Comparison of ENCODE assay signal across 1 cellular context in the genomic region with DNA sequence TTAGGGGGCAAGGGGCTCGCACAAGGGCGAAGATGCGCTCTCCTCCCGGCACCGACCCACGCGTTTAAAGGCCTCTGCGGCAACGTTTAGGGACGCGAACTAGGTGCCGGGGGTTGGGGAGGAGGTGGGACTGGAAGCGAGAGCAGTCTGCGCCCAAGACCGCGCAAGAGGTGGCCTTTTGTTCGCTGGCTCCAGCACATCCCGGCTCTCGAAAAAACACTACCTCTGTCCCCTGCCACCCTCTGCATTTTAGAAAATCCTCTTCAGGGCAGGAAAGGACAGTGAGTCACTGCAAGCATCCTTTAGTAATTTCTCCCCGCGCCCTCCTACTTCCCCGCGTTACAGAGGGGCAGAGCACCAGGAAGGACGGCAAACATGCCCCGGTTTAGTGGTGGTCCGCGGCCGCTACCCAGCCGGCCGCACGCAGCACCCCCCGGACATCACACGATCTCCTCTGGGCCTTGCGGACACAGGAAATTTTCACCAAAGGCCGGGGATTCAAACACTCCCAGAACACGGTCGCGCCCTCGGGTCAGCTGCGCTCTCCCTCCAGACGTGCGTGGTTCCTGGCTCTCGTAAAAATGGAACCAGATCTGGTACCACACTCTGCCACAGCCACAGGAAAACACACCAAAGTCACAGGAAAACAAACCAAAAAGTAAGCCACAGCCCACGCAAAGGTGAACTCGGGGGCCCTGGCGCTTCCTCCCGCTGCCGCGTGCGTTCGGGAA.
TF ChIP-seq lines count a peak whose summit lies in the region.

No MANE protein-coding gene starts in this region.

TF ChIP-seq in endothelial cell of umbilical vein, 7 proteins besides CTCF, POLR2A, EP300 and RAD21:
- TF ChIP-seq EZH2 (IDR thresholded peaks at IDR 0.05; ENCODE audit: borderline replicate concordance, low read depth, low read length, severe bottlenecking) (no peak), JUN (IDR thresholded peaks at IDR 0.05; ENCODE audit: borderline replicate concordance, insufficient read depth, insufficient read length, low read depth) (no peak), MYC (IDR thresholded peaks at IDR 0.05; ENCODE audit: low read depth, low read length) (no peak), GATA2 (IDR thresholded peaks at IDR 0.05; ENCODE audit: insufficient read depth, insufficient read length, low read depth, low read length) (no peak), FOS (IDR thresholded peaks at IDR 0.05; ENCODE audit: borderline replicate concordance, insufficient read depth, low read length) (peak; percentile 45), POLR2AphosphoS5 (IDR thresholded peaks at IDR 0.05; ENCODE audit: insufficient read depth, low read depth, low read length) (no peak)
- TF ChIP-seq, protein P1, sequence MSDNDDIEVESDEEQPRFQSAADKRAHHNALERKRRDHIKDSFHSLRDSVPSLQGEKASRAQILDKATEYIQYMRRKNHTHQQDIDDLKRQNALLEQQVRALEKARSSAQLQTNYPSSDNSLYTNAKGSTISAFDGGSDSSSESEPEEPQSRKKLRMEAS (IDR thresholded peaks at IDR 0.05; ENCODE audit: insufficient read depth, insufficient read length) = no peak
